8 cellular contexts compared by ENCODE assay signal in genomic region chr11:119106564-119107537, GRCh38. TPM values are rescaled to one million over a fixed set of nuclear protein-coding genes. Genes with fewer than 3 reads are reported as not detected.
DNase-seq lines count a peak whose midpoint lies in the region; ATAC-seq lines count a peak whose summit lies in the region.

C2CD2L (plus strand) TSS chr11:119107344; CDS start chr11:119107742, 398 bp downstream.

- peak within 1 kb of the TSS; percentile 86 to 93 (median 90) for H3K4me3 Mint-ChIP-seq in CD4-positive, alpha-beta memory T cell

- peaks cover 31 to 64% (median 46%) of the 10 kb centered on the region in 4 donors for H3K4me1 Mint-ChIP-seq in CD4-positive, alpha-beta memory T cell

- POLR2A ChIA-PET in CD4-positive, alpha-beta memory T cell (lab: Charles Lee; ENCODE audit: partially characterized antibody), result interaction anchor here (0.6 to 13.3 kb wide), 24 partner anchors 8 to 1928 kb away, joined by 3 to 210 read pairs (median 4); partner anchors contain the start of genes CBL, CENATAC, HINFP and HMBS

- no peaks in the 10 kb centered on the region for H3K27me3 ChIP-seq in CD4-positive, alpha-beta memory T cell (ENCODE audit: insufficient read depth, low read length)
- H3K27me3 ChIP-seq in effector memory CD4-positive, alpha-beta T cell (replicated peaks; ENCODE audit: control insufficient read depth, insufficient read depth, low read length, poor library complexity, severe bottlenecking), result no peaks in the 10 kb centered on the region
- no peaks in the 10 kb centered on the region for H3K27me3 ChIP-seq in mesenchymal stem cell (ENCODE audit: control insufficient read depth in 1 of 2, insufficient read depth in 1 of 2, low read length in 2 of 2)

- H4K91ac ChIP-seq in mesenchymal stem cell (ENCODE audit: low read length), result peak within 1 kb of the TSS; percentile 65

- peak; percentile 79 for ATAC-seq in GM19463 (IDR thresholded peaks at IDR 0.05; ENCODE audit: unreplicated experiment)

- intact Hi-C loops in CD4-positive, alpha-beta memory T cell (cut with micrococcal nuclease), result loop anchor here (1.0 kb wide), 2 partner anchors 12 to 14 kb away; partner anchors contain the start of gene HINFP

- no peak within 1 kb of the TSS for H2BK15ac ChIP-seq in mesenchymal stem cell (ENCODE audit: low read depth, poor library complexity, severe bottlenecking)

- peak; percentile 81 to 91 (median 86) for DNase-seq in CD4-positive, alpha-beta memory T cell
- peak; percentile 96 for DNase-seq in HT-29 (ENCODE audit: low spot score)
- peak; percentile 85 to 88 for DNase-seq in NOMO-1 (lab: John Stamatoyannopoulos, UW; ENCODE audit: unreplicated experiment in 2 of 2)
- DNase-seq in activated CD8-positive, alpha-beta memory T cell treated with anti-CD3 and anti-CD28 coated beads for 24 hours, result peak; percentile 94
- DNase-seq in effector memory CD4-positive, alpha-beta T cell, result peak; percentile 76 to 84 (median 83)
- DNase-seq in mesenchymal stem cell, result peak; percentile 93
- peak; percentile 70 for DNase-seq in stimulated activated CD8-positive, alpha-beta memory T cell treated with anti-CD3 and anti-CD28 coated beads, Interleukin-12 subunit alpha, Interleukin-12 subunit beta, amount 100 ng/mL, for 1 hour (ENCODE audit: low read depth)

- no peaks in the 10 kb centered on the region for H3K9me3 ChIP-seq in CD4-positive, alpha-beta memory T cell (ENCODE audit: control insufficient read depth in 1 of 2, low read length in 2 of 2)
- no peaks in the 10 kb centered on the region for H3K9me3 ChIP-seq in effector memory CD4-positive, alpha-beta T cell (ENCODE audit: control insufficient read depth, low read length)
- no peaks in the 10 kb centered on the region for H3K9me3 ChIP-seq in mesenchymal stem cell (ENCODE audit: control insufficient read depth, low read length)

- peak within 1 kb of the TSS; percentile 52 to 58 for H3K4ac ChIP-seq in mesenchymal stem cell (ENCODE audit: low read depth in 1 of 2, low read length in 2 of 2)

- H3K23ac ChIP-seq in mesenchymal stem cell (ENCODE audit: low read length in 2 of 2), result peak within 1 kb of the TSS in 1 of 2 experiments; percentile 90

- peak within 1 kb of the TSS; percentile 83 to 93 for H3K4me3 ChIP-seq in CD4-positive, alpha-beta memory T cell (ENCODE audit: low read length in 2 of 2)
- peak within 1 kb of the TSS; percentile 95 for H3K4me3 ChIP-seq in effector memory CD4-positive, alpha-beta T cell (ENCODE audit: insufficient read depth, low read depth, low read length, poor library complexity, severe bottlenecking)
- peak within 1 kb of the TSS; percentile 82 to 91 for H3K4me3 ChIP-seq in mesenchymal stem cell (ENCODE audit: insufficient read depth in 1 of 2, low read depth in 1 of 2, low read length in 2 of 2)

- no peaks in the 10 kb centered on the region for H3K27me3 Mint-ChIP-seq in CD4-positive, alpha-beta memory T cell

- no peaks in the 10 kb centered on the region for H3K9me3 Mint-ChIP-seq in CD4-positive, alpha-beta memory T cell

- peak within 1 kb of the TSS; percentile 78 for H2AFZ ChIP-seq in mesenchymal stem cell (ENCODE audit: low read depth, low read length)

- H3K27ac ChIP-seq in CD4-positive, alpha-beta memory T cell (ENCODE audit: low read depth, low read length), result peak within 1 kb of the TSS; percentile 81
- H3K27ac ChIP-seq in effector memory CD4-positive, alpha-beta T cell (ENCODE audit: insufficient read depth, low read length, poor library complexity, severe bottlenecking), result peak within 1 kb of the TSS; percentile 73
- peak within 1 kb of the TSS; percentile 30 for H3K27ac ChIP-seq in mesenchymal stem cell (ENCODE audit: low read length, poor library complexity, severe bottlenecking)

- H3K4me1 ChIP-seq in CD4-positive, alpha-beta memory T cell (ENCODE audit: insufficient read depth, low read length), result peaks cover 47% of the 10 kb centered on the region
- H3K4me1 ChIP-seq in effector memory CD4-positive, alpha-beta T cell (ENCODE audit: control insufficient read depth, insufficient read depth, low read length, poor library complexity, severe bottlenecking), result peaks cover 28% of the 10 kb centered on the region
- H3K4me1 ChIP-seq in mesenchymal stem cell (ENCODE audit: control insufficient read depth, insufficient read depth, low read depth, low read length), result peaks cover 23% of the 10 kb centered on the region

- WGBS in mesenchymal stem cell, result 3% methylated on average over 33 of the region's 49 CpGs

- peak within 1 kb of the TSS in 1 of 2 experiments; percentile 58 for H2BK12ac ChIP-seq in mesenchymal stem cell (ENCODE audit: low read length in 2 of 2)

- peak within 1 kb of the TSS; percentile 98 for H4K8ac ChIP-seq in mesenchymal stem cell (ENCODE audit: low read length)

- H2AK5ac ChIP-seq in mesenchymal stem cell (ENCODE audit: low read length, severe bottlenecking), result peak within 1 kb of the TSS; percentile 78

- CTCF ChIA-PET in CD4-positive, alpha-beta memory T cell (lab: Charles Lee; ENCODE audit: partially characterized antibody), result interaction anchor here (0.9 to 2.4 kb wide), 13 partner anchors 8 to 90 kb away, joined by 3 to 11 read pairs (median 4); partner anchors contain the start of genes HINFP, HMBS and VPS11

- peaks cover 37% of the 10 kb centered on the region for H3K79me1 ChIP-seq in mesenchymal stem cell (replicated peaks; ENCODE audit: low read length, poor library complexity, severe bottlenecking)

- peak within 1 kb of the TSS in 1 of 2 experiments; percentile 79 for H3K14ac ChIP-seq in mesenchymal stem cell (ENCODE audit: low read length in 2 of 2)

- H3K18ac ChIP-seq in mesenchymal stem cell (ENCODE audit: low read depth in 1 of 2, low read length in 2 of 2), result peak within 1 kb of the TSS; percentile 54 to 90

- peak within 1 kb of the TSS; percentile 83 for H3K4me2 ChIP-seq in mesenchymal stem cell (ENCODE audit: low read length, poor library complexity, severe bottlenecking)

- peak within 1 kb of the TSS; percentile 24 for H2BK5ac ChIP-seq in mesenchymal stem cell (ENCODE audit: low read depth, low read length, poor library complexity, severe bottlenecking)

- H3K27ac Mint-ChIP-seq in CD4-positive, alpha-beta memory T cell, result peak within 1 kb of the TSS; percentile 84 to 96 (median 93)

- H3K36me3 ChIP-seq in CD4-positive, alpha-beta memory T cell (ENCODE audit: insufficient read depth, low read length), result peaks cover 12% of the 10 kb centered on the region
- peaks cover 14% of the 10 kb centered on the region for H3K36me3 ChIP-seq in effector memory CD4-positive, alpha-beta T cell (ENCODE audit: control insufficient read depth, insufficient read depth, low read length)
- H3K36me3 ChIP-seq in mesenchymal stem cell (ENCODE audit: control insufficient read depth in 1 of 2, insufficient read depth in 2 of 2, low read depth in 1 of 2, low read length in 2 of 2), result peaks cover 15 to 18% of the 10 kb centered on the region in 2 experiments

- peaks cover 17 to 32% of the 10 kb centered on the region in 2 donors for H3K36me3 Mint-ChIP-seq in CD4-positive, alpha-beta memory T cell

- H2BK120ac ChIP-seq in mesenchymal stem cell (ENCODE audit: low read depth, low read length), result peak within 1 kb of the TSS; percentile 80

- peak within 1 kb of the TSS; percentile 89 for H3K9ac ChIP-seq in mesenchymal stem cell (ENCODE audit: low read length)

RNA-seq across cellular contexts. Expression of gene C2CD2L, which starts in this region (rescaled TPM):
- total RNA-seq in CD4-positive, alpha-beta memory T cell, result 10 to 100 TPM; 35.2 to 37.5 TPM
- polyA plus RNA-seq in CD4-positive, alpha-beta memory T cell, result 10 to 100 TPM in 1 of 2 donors, 1 to 10 TPM in 1; 2.6 to 13.3 TPM
- total RNA-seq in HT-29 (2014; rRNA removed; shearing (Covaris generic)), result 31.9 and 40.4 TPM in 2 replicates
- 7.7 TPM for polyA plus RNA-seq in mesenchymal stem cell (2013, experiment 1 of 2)
- polyA plus RNA-seq in mesenchymal stem cell (2013, experiment 2 of 2), result 7.4 TPM

Comparison
In these comparisons a context has a peak if more than half of its experiments do, and no peak if none do; other contexts are left out.
1. Peak in every context shown above with its lines: DNase-seq, ATAC-seq, H3K4me3 ChIP-seq and H3K27ac ChIP-seq.
2. H3K27ac ChIP-seq: peak in every context shown above with its lines; median percentile 81 in CD4-positive, alpha-beta memory T cell; 73 in effector memory CD4-positive, alpha-beta T cell; 30 in mesenchymal stem cell.